ENCODE assay signal across 8 cellular contexts in the genomic region with DNA sequence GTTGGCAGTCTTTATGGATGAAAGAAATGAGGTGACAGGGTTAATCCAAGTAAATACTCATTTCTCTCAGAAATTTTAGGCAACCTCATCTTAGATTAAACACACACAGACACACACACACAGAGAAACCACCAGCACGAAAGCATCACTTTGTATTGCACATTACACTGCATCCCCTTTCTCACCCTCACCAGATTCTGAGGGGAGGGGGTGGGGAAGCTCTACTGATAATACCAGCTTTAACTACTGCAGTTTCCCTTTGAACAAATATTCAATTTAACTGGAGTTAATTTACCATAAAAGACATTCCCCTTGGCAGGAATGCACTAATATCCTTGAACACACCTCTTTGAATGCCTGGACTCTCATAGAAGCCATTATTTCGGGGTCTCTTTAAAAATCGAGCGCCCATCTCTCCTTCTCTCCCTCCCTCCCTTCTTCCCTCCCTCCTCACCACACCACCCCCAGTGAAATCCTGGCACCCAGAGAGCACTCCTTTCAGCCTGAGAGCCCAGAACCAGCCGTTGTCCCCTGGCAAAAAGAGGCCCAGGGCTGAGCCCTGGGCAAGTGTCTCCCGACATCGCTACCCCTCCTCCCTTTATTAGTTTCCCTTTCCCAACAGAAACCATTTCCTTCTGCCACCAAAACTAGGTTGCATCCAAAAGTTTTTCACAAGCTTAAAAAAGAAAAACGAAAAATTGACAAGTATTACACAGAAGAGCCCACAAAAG. TPM values are rescaled to one million over a fixed set of nuclear protein-coding genes. Genes with fewer than 3 reads are reported as not detected.
DNase-seq lines count a peak whose midpoint lies in the region; ATAC-seq and TF ChIP-seq lines count a peak whose summit lies in the region.

No MANE protein-coding gene starts in this region.

- no peak overlapping the region for H3K23ac ChIP-seq in mesenchymal stem cell (ENCODE audit: low read length in 2 of 2)

- H2BK15ac ChIP-seq in mesenchymal stem cell (ENCODE audit: low read depth, poor library complexity, severe bottlenecking), result no peak overlapping the region

- H2BK12ac ChIP-seq in mesenchymal stem cell (ENCODE audit: low read length in 2 of 2), result no peak overlapping the region

- H3K27me3 Mint-ChIP-seq in activated CD8-positive, alpha-beta memory T cell treated with anti-CD3 and anti-CD28 coated beads, Interleukin-2, amount 10 ng/mL, durations not matched to agents 7 days and 5 days, result peaks cover 79% of the 10 kb centered on the region
- H3K27me3 Mint-ChIP-seq in type B pancreatic cell, result peaks cover 18% of the 10 kb centered on the region

- H3K9ac ChIP-seq in mesenchymal stem cell (ENCODE audit: low read length), result peak overlapping the region; percentile 90

- no peaks in the 10 kb centered on the region for H3K27me3 ChIP-seq in mesenchymal stem cell (ENCODE audit: control insufficient read depth in 1 of 2, insufficient read depth in 1 of 2, low read length in 2 of 2)

- H3K4me1 Mint-ChIP-seq in activated CD8-positive, alpha-beta memory T cell treated with anti-CD3 and anti-CD28 coated beads, Interleukin-2, amount 10 ng/mL, durations not matched to agents 7 days and 5 days, result peaks cover 34% of the 10 kb centered on the region
- H3K4me1 Mint-ChIP-seq in type B pancreatic cell (ENCODE audit: unreplicated experiment), result peaks cover 38% of the 10 kb centered on the region

- no peak overlapping the region for H2AK5ac ChIP-seq in mesenchymal stem cell (ENCODE audit: low read length, severe bottlenecking)

- no peak for DNase-seq in activated CD8-positive, alpha-beta memory T cell treated with anti-CD3 and anti-CD28 coated beads, Interleukin-2, amount 10 ng/mL, durations not matched to agents 7 days and 5 days
- DNase-seq in activated CD8-positive, alpha-beta memory T cell treated with anti-CD3 and anti-CD28 coated beads, Interleukin-2, amount 50 U/mL, for 4 hours, result no peak
- peak; percentile 59 for DNase-seq in cerebellar cortex (ENCODE audit: low spot score)
- DNase-seq in mesenchymal stem cell, result no peak
- no peak for DNase-seq in type B pancreatic cell (ENCODE audit: extremely low spot score, unreplicated experiment)
- DNase-seq in SW 1271 (lab: John Stamatoyannopoulos, UW), result no peak
- no peak for DNase-seq in GM13976 (ENCODE audit: low spot score)

- no peak overlapping the region for H3K27ac Mint-ChIP-seq in activated CD8-positive, alpha-beta memory T cell treated with anti-CD3 and anti-CD28 coated beads, Interleukin-2, amount 10 ng/mL, durations not matched to agents 7 days and 5 days
- H3K27ac Mint-ChIP-seq in type B pancreatic cell, result peak overlapping the region; percentile 97

- H4K8ac ChIP-seq in mesenchymal stem cell (ENCODE audit: low read length), result no peak overlapping the region

- H3K4ac ChIP-seq in mesenchymal stem cell (ENCODE audit: low read depth in 1 of 2, low read length in 2 of 2), result no peak overlapping the region

- H3K4me2 ChIP-seq in mesenchymal stem cell (ENCODE audit: low read length, poor library complexity, severe bottlenecking), result peak overlapping the region; percentile 83

- no peak for ATAC-seq in activated CD8-positive, alpha-beta memory T cell treated with anti-CD3 and anti-CD28 coated beads, Interleukin-2, amount 10 ng/mL, durations not matched to agents 7 days and 5 days
- no peak for ATAC-seq in HG02678 (IDR thresholded peaks at IDR 0.05; ENCODE audit: unreplicated experiment)

- peaks cover 2% of the 10 kb centered on the region for H3K79me1 ChIP-seq in mesenchymal stem cell (replicated peaks; ENCODE audit: low read length, poor library complexity, severe bottlenecking)

- CTCF ChIA-PET in activated CD8-positive, alpha-beta memory T cell treated with anti-CD3 and anti-CD28 coated beads, Interleukin-2, amount 10 ng/mL, durations not matched to agents 7 days and 5 days (lab: Charles Lee), result no interaction called here

- H3K36me3 ChIP-seq in mesenchymal stem cell (ENCODE audit: control insufficient read depth in 1 of 2, insufficient read depth in 2 of 2, low read depth in 1 of 2, low read length in 2 of 2), result no peaks in the 10 kb centered on the region

- H3K9me3 ChIP-seq in mesenchymal stem cell (ENCODE audit: control insufficient read depth, low read length), result no peaks in the 10 kb centered on the region

- H3K4me3 Mint-ChIP-seq in activated CD8-positive, alpha-beta memory T cell treated with anti-CD3 and anti-CD28 coated beads, Interleukin-2, amount 10 ng/mL, durations not matched to agents 7 days and 5 days, result peak overlapping the region; percentile 15
- H3K4me3 Mint-ChIP-seq in type B pancreatic cell, result peak overlapping the region; percentile 99

- peaks cover 3% of the 10 kb centered on the region for H3K36me3 Mint-ChIP-seq in activated CD8-positive, alpha-beta memory T cell treated with anti-CD3 and anti-CD28 coated beads, Interleukin-2, amount 10 ng/mL, durations not matched to agents 7 days and 5 days
- no peaks in the 10 kb centered on the region for H3K36me3 Mint-ChIP-seq in type B pancreatic cell

- H3K4me3 ChIP-seq in mesenchymal stem cell (ENCODE audit: insufficient read depth in 1 of 2, low read depth in 1 of 2, low read length in 2 of 2), result peak overlapping the region in 1 of 2 experiments; percentile 86

- H2AFZ ChIP-seq in mesenchymal stem cell (ENCODE audit: low read depth, low read length), result no peak overlapping the region

- H2BK5ac ChIP-seq in mesenchymal stem cell (ENCODE audit: low read depth, low read length, poor library complexity, severe bottlenecking), result no peak overlapping the region

- no peak overlapping the region for H4K91ac ChIP-seq in mesenchymal stem cell (ENCODE audit: low read length)

- no peak overlapping the region for H3K27ac ChIP-seq in mesenchymal stem cell (ENCODE audit: low read length, poor library complexity, severe bottlenecking)

- H3K14ac ChIP-seq in mesenchymal stem cell (ENCODE audit: low read length in 2 of 2), result no peak overlapping the region

- 52% methylated on average over 8 of the region's 8 CpGs for WGBS in mesenchymal stem cell

- no peak overlapping the region for H2BK120ac ChIP-seq in mesenchymal stem cell (ENCODE audit: low read depth, low read length)

- peaks cover 5% of the 10 kb centered on the region for H3K4me1 ChIP-seq in mesenchymal stem cell (ENCODE audit: control insufficient read depth, insufficient read depth, low read depth, low read length)

- in situ Hi-C loops in GM13976 (cut with MboI; ENCODE audit: low sequenced_read_pairs, unreplicated experiment), result no loop called here

- H3K9me3 Mint-ChIP-seq in activated CD8-positive, alpha-beta memory T cell treated with anti-CD3 and anti-CD28 coated beads, Interleukin-2, amount 10 ng/mL, durations not matched to agents 7 days and 5 days (ENCODE audit: low read depth), result no peaks in the 10 kb centered on the region
- H3K9me3 Mint-ChIP-seq in type B pancreatic cell, result no peaks in the 10 kb centered on the region

- H3K18ac ChIP-seq in mesenchymal stem cell (ENCODE audit: low read depth in 1 of 2, low read length in 2 of 2), result no peak overlapping the region

- no peak for TF ChIP-seq CTCF in type B pancreatic cell (conservative IDR thresholded peaks at IDR 0.05)
- no peak for TF ChIP-seq CTCF in GM13976 (IDR thresholded peaks at IDR 0.05; ENCODE audit: borderline replicate concordance, control extremely low read depth, extremely low read depth, insufficient read depth, missing control alignments)

RNA-seq across cellular contexts. Expression of a gene that starts 2.8 kb away (rescaled TPM):
- not detected for total RNA-seq in activated CD8-positive, alpha-beta memory T cell treated with anti-CD3 and anti-CD28 coated beads, Interleukin-2, amount 10 ng/mL, durations not matched to agents 7 days and 5 days
- polyA plus RNA-seq in mesenchymal stem cell (2013, experiment 1 of 2), result 1.2 TPM
- 0.78 TPM for polyA plus RNA-seq in mesenchymal stem cell (2013, experiment 2 of 2)
- 62.9 and 76.4 TPM in 2 replicates for total RNA-seq in type B pancreatic cell (ENCODE audit: low replicate concordance)

Comparison
In these comparisons a context has a peak if more than half of its experiments do, and no peak if none do; other contexts are left out.
1. RNA of a gene that starts 2.8 kb away (total RNA-seq): 62.9 to 76.4 TPM in type B pancreatic cell; not detected in activated CD8-positive, alpha-beta memory T cell treated with anti-CD3 and anti-CD28 coated beads, Interleukin-2, amount 10 ng/mL, durations not matched to agents 7 days and 5 days; every median in the first group is over 10 times any median in the second.